Comparison of ENCODE assay signal across 8 cellular contexts in the genomic region with DNA sequence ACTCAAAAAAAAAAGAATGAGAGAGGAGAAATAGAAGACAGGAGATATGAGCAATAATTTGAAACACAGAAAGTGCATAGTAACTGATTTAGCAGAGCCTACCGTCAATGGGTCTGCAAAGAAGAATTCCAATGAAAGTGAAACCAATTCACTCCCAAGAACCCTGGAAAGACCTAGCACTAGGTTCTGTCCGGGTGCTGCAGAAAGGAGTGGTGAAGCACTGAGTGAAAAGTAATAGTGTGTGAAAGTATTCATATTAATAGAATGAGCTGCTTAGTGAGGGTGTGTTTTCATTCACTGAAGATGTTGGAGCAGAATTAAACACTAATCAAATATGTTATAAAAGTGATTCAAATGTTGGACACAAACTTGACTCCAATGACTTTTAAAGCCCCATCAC. TPM values are rescaled to one million over a fixed set of nuclear protein-coding genes. Genes with fewer than 3 reads are reported as not detected.
DNase-seq lines count a peak whose midpoint lies in the region; ATAC-seq and TF ChIP-seq lines count a peak whose summit lies in the region.

No MANE protein-coding gene starts in this region.

- TF ChIP-seq CTCF in 22Rv1 (IDR thresholded peaks at IDR 0.05), result no peak
- TF ChIP-seq CTCF in GM13977 (IDR thresholded peaks at IDR 0.05; ENCODE audit: extremely low read depth, insufficient read depth, missing control alignments), result no peak

- H3K27me3 Mint-ChIP-seq in immature natural killer cell (ENCODE audit: low read depth in 3 of 3), result no peaks in the 10 kb centered on the region

- no peak overlapping the region; the same call in 1 of the 2 replicates for H3K4me3 ChIP-seq in MG63

- in situ Hi-C loops in GM13977 (cut with MboI; ENCODE audit: low pct_unique_long_range_greater_than_20kb, low sequenced_read_pairs, unreplicated experiment), result no loop called here

- H3K27ac ChIP-seq in 22Rv1, result peak overlapping the region; percentile 71

- no peak for DNase-seq in immature natural killer cell
- DNase-seq in GM13977 (ENCODE audit: low spot score), result no peak
- no peak for DNase-seq in NCI-H446 treated with DMSO at 0.1 percent for 48 hours (lab: John Stamatoyannopoulos, UW)
- DNase-seq in MG63, result no peak
- DNase-seq in DMS153 (lab: John Stamatoyannopoulos, UW), result no peak

- H3K4me1 Mint-ChIP-seq in immature natural killer cell, result peaks cover 2 to 13% of the 10 kb centered on the region in 2 donors

- H3K27me3 ChIP-seq in MG63, result no peaks in the 10 kb centered on the region

- H3K27ac Mint-ChIP-seq in immature natural killer cell, result peak overlapping the region; percentile 89 to 96 (median 92)

- H3K36me3 Mint-ChIP-seq in immature natural killer cell, result no peaks in the 10 kb centered on the region

- H3K9me3 ChIP-seq in MG63, result no peaks in the 10 kb centered on the region

- peak; percentile 20 for ATAC-seq in GM19467 (IDR thresholded peaks at IDR 0.05; ENCODE audit: unreplicated experiment)
- peak; percentile 23 for ATAC-seq in HG03571 (IDR thresholded peaks at IDR 0.05; ENCODE audit: unreplicated experiment)

- H3K36me3 ChIP-seq in MG63, result no peaks in the 10 kb centered on the region

- H3K9me3 Mint-ChIP-seq in immature natural killer cell, result no peaks in the 10 kb centered on the region

- peak overlapping the region in 2 of 5 donors; percentile 88 to 89 for H3K4me3 Mint-ChIP-seq in immature natural killer cell

RNA-seq across cellular contexts. Expression of a gene that starts 51.3 kb away (rescaled TPM):
- 10 to 100 TPM; 20.7 to 34.6 (median 23.7) TPM for polyA plus RNA-seq in immature natural killer cell
- total RNA-seq in MG63 (2014; rRNA removed; shearing (Covaris generic); ENCODE audit: low replicate concordance), result 38.4 and 40.8 TPM in 2 replicates
